Comparison of ENCODE assay signal across 14 cellular contexts in the genomic region with DNA sequence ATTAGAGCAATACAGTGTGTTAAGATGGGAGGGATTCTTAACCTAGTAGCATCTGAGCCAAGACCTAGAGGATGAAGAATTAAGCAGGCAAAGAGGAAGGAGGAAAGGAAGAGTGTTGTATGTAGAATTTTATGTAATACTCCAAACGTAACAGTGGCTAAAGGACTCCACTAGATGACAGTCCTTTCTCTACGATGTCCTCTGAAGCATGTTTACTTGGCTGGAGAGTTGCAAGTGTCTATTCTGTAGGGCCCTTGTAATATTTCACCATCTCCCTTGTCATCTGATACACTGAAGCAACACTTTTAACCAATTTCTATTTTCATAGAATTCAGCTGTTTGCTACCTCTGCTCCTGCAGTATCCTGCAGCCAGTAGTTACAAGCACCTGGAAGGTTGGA. TPM values are rescaled to one million over a fixed set of nuclear protein-coding genes. Genes with fewer than 3 reads are reported as not detected.
DNase-seq lines count a peak whose midpoint lies in the region; ATAC-seq and TF ChIP-seq lines count a peak whose summit lies in the region.
"Had no signal": no experiment of that assay in that cellular context is flagged by ENCODE, and none has a peak within 500 bp of the region (broad histone marks: within the 10 kb centered on the region; RNA-seq: fewer than 3 reads in every experiment).

No MANE protein-coding gene starts in this region.

- no peaks in the 10 kb centered on the region for H3K9me3 Mint-ChIP-seq in neural crest cell

- H3K27ac Mint-ChIP-seq in neural crest cell (ENCODE audit: unreplicated experiment), result no peak overlapping the region

- no peak overlapping the region for H2AFZ ChIP-seq in KMS-11 (ENCODE audit: low read depth)

- ATAC-seq in aorta (ENCODE audit: low FRiP score), result no peak

- DNase-seq in NCI-H2029 treated with DMSO at 0.1 percent for 48 hours (lab: John Stamatoyannopoulos, UW), result peak; percentile 54
- no peak for DNase-seq in NCI-H2029 (lab: John Stamatoyannopoulos, UW)
- peak; percentile 34 for DNase-seq in adipocyte (ENCODE audit: low read depth)
- DNase-seq in neural crest cell (ENCODE audit: low read depth, low spot score), result no peak
- no peak for DNase-seq in aorta
- DNase-seq in NCI-H82 (lab: John Stamatoyannopoulos, UW), result no peak
- DNase-seq in HuH-7 (ENCODE audit: low spot score), result no peak
- DNase-seq: activated CD4-positive, alpha-beta T cell treated with anti-CD3 and anti-CD28 coated beads for 4 hours; amygdala; effector CD8-positive, alpha-beta T cell; mesendoderm had no signal

- H3K27me3 Mint-ChIP-seq in neural crest cell (ENCODE audit: low read depth), result peaks cover 4% of the 10 kb centered on the region

- H3K36me3 Mint-ChIP-seq in neural crest cell (ENCODE audit: low read depth), result peaks cover 16% of the 10 kb centered on the region

- peak overlapping the region; percentile 100 for H3K4me3 Mint-ChIP-seq in neural crest cell

- intact Hi-C loops in aorta (cut with DNase I), result loop anchor here (5.0 to 10.0 kb wide), 3 partner anchors 165 to 343 kb away; a partner anchor contains a TSS

- H3K4me1 ChIP-seq in KMS-11 (ENCODE audit: low read depth, poor library complexity, severe bottlenecking) (peaks cover 19% of the 10 kb centered on the region), adipocyte (ENCODE audit: control insufficient read depth, insufficient read depth, low read length) (peaks cover 42% of the 10 kb centered on the region), aorta (ENCODE audit: control insufficient read depth in 1 of 2, insufficient read depth in 2 of 2, low read length in 2 of 2) (peaks cover 6% of the 10 kb centered on the region in 2 donors)

- H3K27me3 ChIP-seq in KMS-11 (ENCODE audit: insufficient read depth, low read depth), result no peaks in the 10 kb centered on the region
- H3K27me3 ChIP-seq in adipocyte (replicated peaks; ENCODE audit: control insufficient read depth, insufficient read depth, low read length), result no peaks in the 10 kb centered on the region
- H3K27me3 ChIP-seq in aorta (ENCODE audit: control insufficient read depth in 1 of 2, insufficient read depth in 2 of 2, low read length in 1 of 2), result no peaks in the 10 kb centered on the region

- H3K9ac ChIP-seq in KMS-11 (no peak overlapping the region), adipocyte (ENCODE audit: low read length) (peak overlapping the region; percentile 21)

- peaks cover 41% of the 10 kb centered on the region for H3K4me1 Mint-ChIP-seq in neural crest cell

- no peaks in the 10 kb centered on the region for H3K9me3 ChIP-seq in adipocyte (ENCODE audit: control insufficient read depth, low read length)
- no peaks in the 10 kb centered on the region for H3K9me3 ChIP-seq in aorta (ENCODE audit: control insufficient read depth, low read length)

- H3K27ac ChIP-seq in KMS-11, result no peak overlapping the region; the same call in 1 of the 2 replicates
- H3K27ac ChIP-seq in aorta (ENCODE audit: low read depth in 1 of 2, low read length in 2 of 2), result no peak overlapping the region

- H3K4me2 ChIP-seq in KMS-11, result peak overlapping the region; percentile 86; the same call in 1 of the 2 replicates

- TF ChIP-seq CTCF in KMS-11 (conservative IDR thresholded peaks at IDR 0.05; ENCODE audit: low read depth, low read length) (no peak), neural crest cell (conservative IDR thresholded peaks at IDR 0.05) (no peak)

- H3K79me2 ChIP-seq in KMS-11 (ENCODE audit: insufficient read depth, low read depth), result peaks cover 31% of the 10 kb centered on the region

- H3K4me3 ChIP-seq in KMS-11 (IDR thresholded peaks at IDR 0.05; ENCODE audit: insufficient read depth, low read depth, low read length), result no peak overlapping the region
- H3K4me3 ChIP-seq in adipocyte (ENCODE audit: low read length), result peak overlapping the region; percentile 95
- no peak overlapping the region for H3K4me3 ChIP-seq in aorta (ENCODE audit: low read length in 2 of 2)

- H4K20me1 ChIP-seq in KMS-11 (ENCODE audit: insufficient read depth), result peaks cover 20% of the 10 kb centered on the region

- H3K36me3 ChIP-seq in KMS-11 (ENCODE audit: insufficient read depth) (peaks cover 5% of the 10 kb centered on the region; the same call in 1 of the 2 replicates), adipocyte (ENCODE audit: control insufficient read depth, insufficient read depth, low read length, severe bottlenecking) (peaks cover 16% of the 10 kb centered on the region), aorta (ENCODE audit: control insufficient read depth in 1 of 2, insufficient read depth in 2 of 2, low read length in 1 of 2) (peaks cover 0 to 2% of the 10 kb centered on the region in 2 donors)

- 76 to 91% methylated on average over 2 of the region's 2 CpGs for WGBS in aorta, 2 donors

RNA-seq across cellular contexts. Expression of a gene that starts 2.2 kb away (rescaled TPM):
- 1,242 and 1,309 TPM in 2 replicates for total RNA-seq in neural crest cell
- total RNA-seq in aorta, result 100 to 1,000 TPM; 393 to 498 TPM
- polyA plus RNA-seq in aorta, result 1,000 to 10,000 TPM in 1 of 2 donors, 100 to 1,000 TPM in 1; 816 to 1,633 TPM

RNA-seq across cellular contexts. Expression of a gene that starts 21.8 kb away (rescaled TPM):
- 69.2 and 75.2 TPM in 2 replicates for total RNA-seq in neural crest cell
- total RNA-seq in aorta, result 10 to 100 TPM; 14.1 to 16.4 TPM
- polyA plus RNA-seq in aorta, result 10 to 100 TPM; 24.0 to 32.5 TPM

RNA-seq across cellular contexts. Expression of a gene that starts 60.0 kb away (rescaled TPM):
- total RNA-seq in neural crest cell (0.14 and 0.19 TPM in 2 replicates), aorta (under 1 TPM; 0.39 to 0.94 TPM)
- not detected for polyA plus RNA-seq in aorta
- total RNA-seq: A172, Daoy had no signal

Comparison
In these comparisons a context has a peak if more than half of its experiments do, and no peak if none do; other contexts are left out.
1. DNase-seq: peak in NCI-H2029 treated with DMSO at 0.1 percent for 48 hours (single experiment) and adipocyte (single experiment); none in NCI-H2029 (single experiment), neural crest cell (single experiment), aorta (0 of 2), NCI-H82 (single experiment) and HuH-7 (single experiment).